In genomic region chr12:19811922-19812321, GRCh38 we compare ENCODE assay signal across 5 cellular contexts.
"Had no signal": no experiment of that assay in that cellular context is flagged by ENCODE, and none has a peak within 500 bp of the region (broad histone marks: within the 10 kb centered on the region; RNA-seq: fewer than 3 reads in every experiment).

No MANE protein-coding gene starts in this region.

- H3K27ac ChIP-seq: HL-60 had no signal

- H3K4me3 ChIP-seq: GM23338 had no signal

- DNase-seq: H9, HCEC 1CT, KBM-7 had no signal
